Comparison of ENCODE assay signal across 22 cellular contexts in the genomic region with DNA sequence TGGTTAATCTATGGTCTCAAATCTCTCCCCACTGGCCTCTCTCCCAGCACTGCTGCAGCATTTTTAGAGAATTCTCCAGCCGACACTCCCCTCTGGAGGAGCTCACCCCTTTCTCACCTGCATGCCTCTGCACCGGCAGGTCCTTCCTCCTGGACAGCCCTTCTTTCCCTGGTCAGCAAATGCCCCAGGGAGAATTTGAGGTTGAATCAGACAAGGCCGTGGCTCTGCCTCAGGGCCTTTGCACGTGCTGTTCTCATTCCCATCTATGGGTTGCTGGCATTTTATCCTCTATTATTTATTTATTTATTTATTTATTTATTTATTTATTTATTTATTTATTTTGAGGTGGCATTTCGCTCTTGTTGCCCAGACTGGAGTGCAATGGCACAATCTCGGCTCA. TPM values are rescaled to one million over a fixed set of nuclear protein-coding genes. Genes with fewer than 3 reads are reported as not detected.
DNase-seq lines count a peak whose midpoint lies in the region; ATAC-seq and TF ChIP-seq lines count a peak whose summit lies in the region.
"Had no signal": no experiment of that assay in that cellular context is flagged by ENCODE, and none has a peak within 500 bp of the region (broad histone marks: within the 10 kb centered on the region; RNA-seq: fewer than 3 reads in every experiment).

No MANE protein-coding gene starts in this region.

- H3K9me3 Mint-ChIP-seq in natural killer cell (no peaks in the 10 kb centered on the region), neural crest cell (no peaks in the 10 kb centered on the region)
- H3K9me3 Mint-ChIP-seq in natural killer cell treated with Interleukin-12 subunit alpha and Interleukin-12 subunit beta and Interleukin-15 and Interleukin-18, amount 100 ng/mL, for 72 hours = no peaks in the 10 kb centered on the region
- H3K9me3 Mint-ChIP-seq in activated T-helper 17 cell treated with anti-CD3 and anti-CD28 coated beads, Interleukin-2, amount 50 U/mL, for 72 hours = no peaks in the 10 kb centered on the region

- H3K36me3 Mint-ChIP-seq in natural killer cell (no peaks in the 10 kb centered on the region), neural crest cell (ENCODE audit: low read depth) (no peaks in the 10 kb centered on the region)
- no peaks in the 10 kb centered on the region for H3K36me3 Mint-ChIP-seq in natural killer cell treated with Interleukin-12 subunit alpha and Interleukin-12 subunit beta and Interleukin-15 and Interleukin-18, amount 100 ng/mL, for 72 hours
- no peaks in the 10 kb centered on the region for H3K36me3 Mint-ChIP-seq in activated T-helper 17 cell treated with anti-CD3 and anti-CD28 coated beads, Interleukin-2, amount 50 U/mL, for 72 hours (ENCODE audit: low read depth)
- H3K36me3 Mint-ChIP-seq: activated CD8-positive, alpha-beta memory T cell treated with anti-CD3 and anti-CD28 coated beads, Interleukin-2, amount 10 ng/mL, durations not matched to agents 7 days and 5 days had no signal

- H3K4me1 Mint-ChIP-seq in natural killer cell = no peaks in the 10 kb centered on the region
- H3K4me1 Mint-ChIP-seq in natural killer cell treated with Interleukin-12 subunit alpha and Interleukin-12 subunit beta and Interleukin-15 and Interleukin-18, amount 100 ng/mL, for 72 hours (ENCODE audit: low read depth in 2 of 2) = peaks cover 3 to 7% of the 10 kb centered on the region in 2 donors
- H3K4me1 Mint-ChIP-seq in activated T-helper 17 cell treated with anti-CD3 and anti-CD28 coated beads, Interleukin-2, amount 50 U/mL, for 72 hours = no peaks in the 10 kb centered on the region
- H3K4me1 Mint-ChIP-seq in neural crest cell = peaks cover 11% of the 10 kb centered on the region

- H3K27me3 Mint-ChIP-seq in natural killer cell (ENCODE audit: low read depth in 2 of 2) = peaks cover 29 to 36% of the 10 kb centered on the region in 2 donors
- H3K27me3 Mint-ChIP-seq in natural killer cell treated with Interleukin-12 subunit alpha and Interleukin-12 subunit beta and Interleukin-15 and Interleukin-18, amount 100 ng/mL, for 72 hours = peaks cover 38 to 44% of the 10 kb centered on the region in 2 donors
- peaks cover 49% of the 10 kb centered on the region for H3K27me3 Mint-ChIP-seq in activated T-helper 17 cell treated with anti-CD3 and anti-CD28 coated beads, Interleukin-2, amount 50 U/mL, for 72 hours
- H3K27me3 Mint-ChIP-seq in neural crest cell (ENCODE audit: low read depth) = no peaks in the 10 kb centered on the region

- DNase-seq in natural killer cell (no peak), neural crest cell (ENCODE audit: low read depth, low spot score) (no peak), MV-4-11 (lab: John Stamatoyannopoulos, UW) (no peak), SIG-M5 (lab: John Stamatoyannopoulos, UW) (no peak), DMS153 (lab: John Stamatoyannopoulos, UW) (no peak)
- DNase-seq in natural killer cell treated with Interleukin-12 subunit alpha and Interleukin-12 subunit beta and Interleukin-15 and Interleukin-18, amount 100 ng/mL, for 72 hours (ENCODE audit: low spot score) = no peak
- DNase-seq: activated CD8-positive, alpha-beta memory T cell treated with anti-CD3 and anti-CD28 coated beads, Interleukin-2, amount 10 ng/mL, durations not matched to agents 7 days and 5 days; COR-L47; midbrain; NCI-H1417; NCI-H526 treated with DMSO at 0.1 percent for 48 hours; spleen; stimulated activated CD4-positive, alpha-beta T cell treated with anti-CD3 and anti-CD28 coated beads, Interleukin-4, amount 100 ng/mL, for 4 hours had no signal

- ATAC-seq in natural killer cell (no peak), HG03159 (IDR thresholded peaks at IDR 0.05; ENCODE audit: unreplicated experiment) (no peak)
- no peak for ATAC-seq in natural killer cell treated with Interleukin-12 subunit alpha and Interleukin-12 subunit beta and Interleukin-15 and Interleukin-18, amount 100 ng/mL, for 72 hours
- no peak for ATAC-seq in activated T-helper 17 cell treated with anti-CD3 and anti-CD28 coated beads, Interleukin-2, amount 50 U/mL, for 72 hours (replicated peaks)
- ATAC-seq: activated CD8-positive, alpha-beta memory T cell treated with anti-CD3 and anti-CD28 coated beads, Interleukin-2, amount 10 ng/mL, durations not matched to agents 7 days and 5 days had no signal

- TF ChIP-seq CTCF in natural killer cell (IDR thresholded peaks at IDR 0.05) (no peak), neural crest cell (conservative IDR thresholded peaks at IDR 0.05) (no peak)

- intact Hi-C loops in natural killer cell (cut with micrococcal nuclease) = no loop called here

- H3K4me3 Mint-ChIP-seq in natural killer cell = peak overlapping the region; percentile 58
- no peak overlapping the region for H3K4me3 Mint-ChIP-seq in natural killer cell treated with Interleukin-12 subunit alpha and Interleukin-12 subunit beta and Interleukin-15 and Interleukin-18, amount 100 ng/mL, for 72 hours
- H3K4me3 Mint-ChIP-seq in activated T-helper 17 cell treated with anti-CD3 and anti-CD28 coated beads, Interleukin-2, amount 50 U/mL, for 72 hours = peak overlapping the region; percentile 51
- peak overlapping the region; percentile 72 for H3K4me3 Mint-ChIP-seq in neural crest cell
- H3K4me3 Mint-ChIP-seq: activated CD8-positive, alpha-beta memory T cell treated with anti-CD3 and anti-CD28 coated beads, Interleukin-2, amount 10 ng/mL, durations not matched to agents 7 days and 5 days had no signal

- no peak overlapping the region for H3K27ac Mint-ChIP-seq in natural killer cell
- no peak overlapping the region for H3K27ac Mint-ChIP-seq in natural killer cell treated with Interleukin-12 subunit alpha and Interleukin-12 subunit beta and Interleukin-15 and Interleukin-18, amount 100 ng/mL, for 72 hours
- no peak overlapping the region for H3K27ac Mint-ChIP-seq in activated T-helper 17 cell treated with anti-CD3 and anti-CD28 coated beads, Interleukin-2, amount 50 U/mL, for 72 hours
- H3K27ac Mint-ChIP-seq in neural crest cell (ENCODE audit: unreplicated experiment) = peak overlapping the region; percentile 62
- H3K27ac Mint-ChIP-seq: activated CD8-positive, alpha-beta memory T cell treated with anti-CD3 and anti-CD28 coated beads, Interleukin-2, amount 10 ng/mL, durations not matched to agents 7 days and 5 days had no signal

RNA-seq across cellular contexts. Expression of a gene that starts 1.4 kb away (rescaled TPM):
- total RNA-seq in natural killer cell (1 to 10 TPM in 1 of 3 donors, under 1 TPM in 2; 0.82 to 2.3 (median 0.86) TPM), neural crest cell (34.7 and 40.6 TPM in 2 replicates)
- 1 to 10 TPM; 1.7 to 2.6 TPM for total RNA-seq in natural killer cell treated with Interleukin-12 subunit alpha and Interleukin-12 subunit beta and Interleukin-15 and Interleukin-18, amount 100 ng/mL, for 72 hours
- total RNA-seq in activated T-helper 17 cell treated with anti-CD3 and anti-CD28 coated beads, Interleukin-2, amount 50 U/mL, for 72 hours = 1 to 10 TPM; 4.5 to 6.4 TPM

RNA-seq across cellular contexts. Expression of a gene that starts 24.3 kb away (rescaled TPM):
- total RNA-seq in natural killer cell (not detected), neural crest cell (not detected in 2 replicates)
- total RNA-seq in natural killer cell treated with Interleukin-12 subunit alpha and Interleukin-12 subunit beta and Interleukin-15 and Interleukin-18, amount 100 ng/mL, for 72 hours = not detected
- not detected for total RNA-seq in activated T-helper 17 cell treated with anti-CD3 and anti-CD28 coated beads, Interleukin-2, amount 50 U/mL, for 72 hours
- total RNA-seq: activated CD8-positive, alpha-beta memory T cell treated with anti-CD3 and anti-CD28 coated beads, Interleukin-2, amount 10 ng/mL, durations not matched to agents 7 days and 5 days; cardiac muscle cell; dermis blood vessel endothelial cell; epithelial cell of proximal tubule; frontal cortex; renal cortical epithelial cell; spleen; T-helper 2 cell treated with Interferon-gamma antibody and Interleukin-4, amounts not matched to agents 100 ng/mL and 5 ng/mL, for 36 hours had no signal

RNA-seq across cellular contexts. Expression of a gene that starts 32.2 kb away (rescaled TPM):
- total RNA-seq in natural killer cell (not detected), neural crest cell (not detected in 2 replicates)
- not detected for total RNA-seq in natural killer cell treated with Interleukin-12 subunit alpha and Interleukin-12 subunit beta and Interleukin-15 and Interleukin-18, amount 100 ng/mL, for 72 hours
- not detected for total RNA-seq in activated T-helper 17 cell treated with anti-CD3 and anti-CD28 coated beads, Interleukin-2, amount 50 U/mL, for 72 hours
- total RNA-seq: activated CD8-positive, alpha-beta memory T cell treated with anti-CD3 and anti-CD28 coated beads, Interleukin-2, amount 10 ng/mL, durations not matched to agents 7 days and 5 days; cardiac muscle cell; dermis blood vessel endothelial cell; epithelial cell of proximal tubule; frontal cortex; left cardiac atrium; renal cortical epithelial cell; spleen; T-helper 2 cell treated with Interferon-gamma antibody and Interleukin-4, amounts not matched to agents 100 ng/mL and 5 ng/mL, for 36 hours had no signal
